8 cellular contexts compared by ENCODE assay signal in genomic region chr4:15004701-15005301, GRCh38. TPM values are rescaled to one million over a fixed set of nuclear protein-coding genes. Genes with fewer than 3 reads are reported as not detected.
DNase-seq lines count a peak whose midpoint lies in the region; ATAC-seq and TF ChIP-seq lines count a peak whose summit lies in the region.

No MANE protein-coding gene starts in this region.

- no peak for TF ChIP-seq CTCF in GM12864 (IDR thresholded peaks at IDR 0.05; ENCODE audit: low read depth, low read length, missing control alignments)
- no peak for TF ChIP-seq CTCF in WERI-Rb-1 (IDR thresholded peaks at IDR 0.05; ENCODE audit: low read depth, low read length)
- peak in 1 of 11 experiments; percentile 5 for TF ChIP-seq CTCF in spleen (IDR thresholded peaks at IDR 0.05 in 8 of 11, conservative IDR thresholded peaks at IDR 0.05 in 3 of 11)

- peak overlapping the region; percentile 88 for H3K4me3 ChIP-seq in GM12864 (ENCODE audit: low read depth, low read length)
- H3K4me3 ChIP-seq in WERI-Rb-1 (ENCODE audit: low read depth, low read length): peak overlapping the region; percentile 75
- peak overlapping the region; percentile 68 to 96 (median 80) for H3K4me3 ChIP-seq in spleen

- peaks cover 0 to 57% (median 45%) of the 10 kb centered on the region in 6 donors for H3K4me1 ChIP-seq in spleen

- H3K27me3 ChIP-seq in WERI-Rb-1 (ENCODE audit: insufficient read depth, low read depth, severe bottlenecking) (no peaks in the 10 kb centered on the region), spleen (replicated peaks in 1 of 7) (no peaks in the 10 kb centered on the region)

- no peak for DNase-seq in GM12864 (ENCODE audit: low read depth)
- peak; percentile 56 for DNase-seq in HuH-7 (ENCODE audit: low spot score)
- peak; percentile 58 for DNase-seq in WERI-Rb-1
- DNase-seq in caudate nucleus (lab: John Stamatoyannopoulos, UW): peak in 55 of 61 donors; percentile 3 to 74 (median 48)
- peak; percentile 80 for DNase-seq in iris pigment epithelial cell (ENCODE audit: low read depth)
- peak; percentile 94 for DNase-seq in spleen

- intact Hi-C loops in spleen (cut with DNase I; ENCODE audit: low total_unique reads): loop anchor here (10.0 kb wide), 1 partner anchor 650 kb away; the partner anchor contains the start of gene FBXL5

- TF ChIP-seq POLR2A in spleen (IDR thresholded peaks at IDR 0.05): peak in 1 of 3 donors; percentile 23

- no peaks in the 10 kb centered on the region for H3K9me3 ChIP-seq in WERI-Rb-1 (ENCODE audit: severe bottlenecking)
- no peaks in the 10 kb centered on the region for H3K9me3 ChIP-seq in spleen

- WGBS in spleen, 5 donors: 0 to 1% (median 0%) methylated on average over 31 to 46 of the region's 46 CpGs

- ATAC-seq in GM19395 (IDR thresholded peaks at IDR 0.05; ENCODE audit: unreplicated experiment) (no peak), HG02970 (IDR thresholded peaks at IDR 0.05; ENCODE audit: low FRiP score, unreplicated experiment) (no peak)

- H3K36me3 ChIP-seq in WERI-Rb-1: no peaks in the 10 kb centered on the region; the same call in 1 of the 2 replicates
- peaks cover 0 to 27% (median 2%) of the 10 kb centered on the region in 6 donors for H3K36me3 ChIP-seq in spleen

- H3K27ac ChIP-seq in WERI-Rb-1 (peak overlapping the region; percentile 79), caudate nucleus (ENCODE audit: low read depth, low read length) (peak overlapping the region; percentile 94), spleen (peak overlapping the region; percentile 95 to 100 (median 100))

RNA-seq across cellular contexts. Expression of gene CPEB2, which starts 2.5 kb away (rescaled TPM):
- 10 to 100 TPM; 15.3 to 21.8 (median 17.9) TPM for total RNA-seq in spleen
- polyA plus RNA-seq in spleen: 1 to 10 TPM; 3.2 to 4.1 (median 3.2) TPM
